In genomic region chr3:141646760-141647561, GRCh38 we compare ENCODE assay signal across 8 cellular contexts.
DNase-seq lines count a peak whose midpoint lies in the region; ATAC-seq and TF ChIP-seq lines count a peak whose summit lies in the region.

No MANE protein-coding gene starts in this region.

- peak; percentile 82 for DNase-seq in GM23338 (ENCODE audit: low spot score)
- DNase-seq in NCI-H2171 (lab: John Stamatoyannopoulos, UW) = peak; percentile 11
- peak; percentile 69 for DNase-seq in astrocyte of the hippocampus (ENCODE audit: low read depth, low spot score)
- peak; percentile 31 to 76 for DNase-seq in lower leg skin (ENCODE audit: low spot score in 2 of 2)
- no peak for DNase-seq in ecto neural progenitor cell (ENCODE audit: low spot score)
- no peak for DNase-seq in occipital lobe (lab: John Stamatoyannopoulos, UW)
- DNase-seq in germinal center (ENCODE audit: low spot score) = no peak

- ATAC-seq in GM23338 (peak; percentile 95), HG03432 (IDR thresholded peaks at IDR 0.05; ENCODE audit: unreplicated experiment) (no peak)

- no peaks in the 10 kb centered on the region for H3K36me3 ChIP-seq in GM23338 (ENCODE audit: insufficient read depth)

- H3K4me2 ChIP-seq in GM23338 = no peak overlapping the region

- no peaks in the 10 kb centered on the region for H3K79me2 ChIP-seq in GM23338 (replicated peaks; ENCODE audit: insufficient read depth)

- peaks cover 7% of the 10 kb centered on the region; the same call in 1 of the 3 replicates for H3K9me3 Mint-ChIP-seq in GM23338

- H4K20me1 ChIP-seq in GM23338 (replicated peaks; ENCODE audit: insufficient read depth) = no peaks in the 10 kb centered on the region

- H3K4me3 Mint-ChIP-seq in GM23338 = no peak overlapping the region

- TF ChIP-seq POLR2A in lower leg skin (IDR thresholded peaks at IDR 0.05) = no peak

- no peaks in the 10 kb centered on the region for H3K27me3 ChIP-seq in GM23338 (ENCODE audit: insufficient read depth)

- no peaks in the 10 kb centered on the region for H3K4me1 ChIP-seq in GM23338 (ENCODE audit: insufficient read depth)

- no peaks in the 10 kb centered on the region; the same call in 1 of the 2 replicates for H3K9me2 ChIP-seq in GM23338 (ENCODE audit: insufficient read depth)

- intact Hi-C loops in lower leg skin (cut with DNase I; ENCODE audit: low total_unique reads) = no loop called here

- no peak overlapping the region for H3K27ac Mint-ChIP-seq in GM23338

- H3K27me3 Mint-ChIP-seq in GM23338 (ENCODE audit: insufficient read depth, low read depth, poor library complexity) = peaks cover 9% of the 10 kb centered on the region

- no peak overlapping the region for H3K4me3 ChIP-seq in GM23338
- H3K4me3 ChIP-seq in lower leg skin (ENCODE audit: low read depth, poor library complexity, severe bottlenecking) = no peak overlapping the region

- H3K4me1 Mint-ChIP-seq in GM23338 = peaks cover 9% of the 10 kb centered on the region

- WGBS in lower leg skin, 2 donors = 72 to 85% methylated on average over 8 of the region's 8 CpGs

- no peaks in the 10 kb centered on the region for H3F3A ChIP-seq in GM23338 (replicated peaks; ENCODE audit: low read depth)

- H3K27ac ChIP-seq in GM23338 (ENCODE audit: low read depth) = no peak overlapping the region

- peak overlapping the region; percentile 39 for H2AFZ ChIP-seq in GM23338

- no peaks in the 10 kb centered on the region for H3K36me3 Mint-ChIP-seq in GM23338 (ENCODE audit: low read depth)

- no peak for TF ChIP-seq CTCF in GM23338 (conservative IDR thresholded peaks at IDR 0.05; ENCODE audit: low read depth in 2 of 2)
- no peak for TF ChIP-seq CTCF in lower leg skin (IDR thresholded peaks at IDR 0.05)

TF ChIP-seq in GM23338, 12 proteins besides CTCF, POLR2A, EP300 and RAD21:
- TF ChIP-seq POLR2AphosphoS5 (IDR thresholded peaks at IDR 0.05; ENCODE audit: low read depth) = peak; percentile 55
- 0 out of 2 replicates have a peak, but pooled peaks have one; percentile 18 for TF ChIP-seq CREB1 (CRISPR knock-in tag; IDR thresholded peaks at IDR 0.05; ENCODE audit: low read depth)
- TF ChIP-seq ETS1 (IDR thresholded peaks at IDR 0.05) = peak; percentile 81
- TF ChIP-seq JUNB (IDR thresholded peaks at IDR 0.05; ENCODE audit: unreplicated experiment) = no peak
- TF ChIP-seq REST (IDR thresholded peaks at IDR 0.05; ENCODE audit: unreplicated experiment) = no peak
TF ChIP-seq in GM23338: peak in this region for 3.

Comparison
In these comparisons a context has a peak if more than half of its experiments do, and no peak if none do; other contexts are left out.
1. DNase-seq: peak in GM23338 (single experiment), NCI-H2171 (single experiment), astrocyte of the hippocampus (single experiment) and lower leg skin (2 of 2); none in ecto neural progenitor cell (single experiment), occipital lobe (single experiment) and germinal center (single experiment).